Comparison of ENCODE assay signal across 1 cellular context in the genomic region with DNA sequence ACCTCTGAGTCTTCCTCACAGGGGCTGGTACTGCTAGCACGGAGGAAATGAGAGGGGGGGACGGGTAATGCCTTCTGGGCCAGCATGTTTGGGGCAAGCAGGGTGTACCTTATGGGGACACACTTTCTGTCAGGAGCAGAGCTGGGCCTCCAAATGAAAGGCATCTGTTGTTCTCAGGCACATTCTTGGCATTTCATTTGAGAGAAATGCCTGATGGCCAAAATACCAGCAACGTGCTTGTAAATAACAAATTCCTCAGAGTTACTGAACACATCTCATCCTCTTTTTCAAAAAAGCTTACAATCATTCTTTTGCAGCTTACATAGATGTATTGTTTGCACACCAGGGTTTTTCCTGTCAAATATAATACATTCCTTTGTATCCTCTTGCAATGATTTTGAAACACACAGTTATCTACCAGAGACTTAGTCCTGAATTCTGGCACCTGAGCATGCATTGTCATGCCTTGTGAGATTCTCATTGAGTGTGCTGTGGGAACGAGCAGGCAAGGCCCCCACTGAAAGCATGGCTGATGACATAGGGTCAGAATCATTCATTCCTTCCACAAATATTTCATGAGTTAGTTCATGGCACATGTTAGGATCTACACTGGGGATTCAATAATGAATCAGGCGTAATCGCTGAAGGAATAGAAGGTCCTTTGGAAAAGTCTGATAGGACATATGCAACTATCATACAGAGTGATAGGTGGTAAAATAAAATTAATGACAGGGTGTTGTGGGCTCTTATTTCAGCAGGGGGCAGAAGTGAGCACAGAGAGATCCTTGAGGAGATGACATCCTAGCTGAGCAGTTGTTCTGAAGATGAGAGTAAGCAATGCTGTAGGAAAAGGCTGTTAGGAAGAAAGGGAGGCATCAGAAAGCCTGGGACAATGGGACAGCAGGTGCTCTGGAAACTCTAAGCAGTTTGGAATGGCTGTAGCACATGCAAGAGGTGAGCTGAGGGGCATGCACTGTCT.
TF ChIP-seq lines count a peak whose summit lies in the region.

No MANE protein-coding gene starts in this region.

TF ChIP-seq in IMR-90, 13 proteins besides CTCF, POLR2A, EP300 and RAD21:
- no peak for TF ChIP-seq RFX5 (IDR thresholded peaks at IDR 0.05; ENCODE audit: low read depth, low read length)
- TF ChIP-seq SMC3 (IDR thresholded peaks at IDR 0.05; ENCODE audit: low read depth, low read length): peak; percentile 55
- TF ChIP-seq MAZ (IDR thresholded peaks at IDR 0.05; ENCODE audit: borderline replicate concordance, low read depth, low read length): peak; percentile 29; the same call in 1 of the 2 replicates
- TF ChIP-seq CEBPB (IDR thresholded peaks at IDR 0.05; ENCODE audit: low read depth, low read length): no peak
TF ChIP-seq in IMR-90: peak in this region for 2.
